ENCODE assay signal across 16 cellular contexts in genomic region chr12:122518908-122519307, GRCh38. TPM values are rescaled to one million over a fixed set of nuclear protein-coding genes. Genes with fewer than 3 reads are reported as not detected.
DNase-seq lines count a peak whose midpoint lies in the region; ATAC-seq and TF ChIP-seq lines count a peak whose summit lies in the region.
"Had no signal": no experiment of that assay in that cellular context is flagged by ENCODE, and none has a peak within 500 bp of the region (broad histone marks: within the 10 kb centered on the region; RNA-seq: fewer than 3 reads in every experiment).

No MANE protein-coding gene starts in this region.

- H3K9me3 ChIP-seq in IMR-90 (ENCODE audit: control insufficient read depth, insufficient read depth, low read length) (0 out of 2 replicates have a peak, but pooled peaks cover 2% of the 10 kb centered on the region), A673 (ENCODE audit: low read depth, low read length, poor library complexity, severe bottlenecking) (no peaks in the 10 kb centered on the region)
- H3K9me3 ChIP-seq: BLaER1, heart left ventricle, left ventricle myocardium inferior, vagina had no signal

- H3K23ac ChIP-seq in IMR-90 (ENCODE audit: low read depth, low read length): peak overlapping the region; percentile 26; the same call in 1 of the 2 replicates

- H3K18ac ChIP-seq in IMR-90 (ENCODE audit: low read depth, low read length): peak overlapping the region; percentile 46; the same call in 1 of the 2 replicates

- intact Hi-C loops in Calu3 (cut with micrococcal nuclease; ENCODE audit: unreplicated experiment): no loop called here
- intact Hi-C loops in IMR-90 (cut with micrococcal nuclease): no loop called here
- intact Hi-C loops in A673 (cut with micrococcal nuclease; ENCODE audit: unreplicated experiment): loop anchor here (2.0 kb wide), 1 partner anchor 16 kb away; no protein-coding TSS in a partner anchor

- H2BK120ac ChIP-seq in IMR-90 (ENCODE audit: low read depth, low read length): no peak overlapping the region

- H3K4me1 ChIP-seq in IMR-90 (ENCODE audit: control insufficient read depth, insufficient read depth, low read length) (peaks cover 10% of the 10 kb centered on the region), A673 (ENCODE audit: insufficient read depth, low read length, poor library complexity, severe bottlenecking) (peaks cover 17% of the 10 kb centered on the region)

- H4K20me1 ChIP-seq in IMR-90 (ENCODE audit: insufficient read depth, low read length): peaks cover 83% of the 10 kb centered on the region

- no peak overlapping the region for H2BK15ac ChIP-seq in IMR-90 (ENCODE audit: low read depth, low read length)

- H3K27me3 ChIP-seq in IMR-90 (ENCODE audit: control insufficient read depth, insufficient read depth, low read length) (no peaks in the 10 kb centered on the region), A673 (replicated peaks; ENCODE audit: insufficient read depth, low read depth, low read length, poor library complexity) (no peaks in the 10 kb centered on the region)
- H3K27me3 ChIP-seq: BLaER1, heart left ventricle, vagina had no signal

- no peak overlapping the region for H2AK5ac ChIP-seq in IMR-90 (ENCODE audit: low read depth, low read length)

- no peaks in the 10 kb centered on the region for H3K27me3 Mint-ChIP-seq in Calu3 (ENCODE audit: unreplicated experiment)
- no peaks in the 10 kb centered on the region for H3K27me3 Mint-ChIP-seq in naive thymus-derived CD8-positive, alpha-beta T cell

- H3K9me3 Mint-ChIP-seq in Calu3 (ENCODE audit: low read depth, unreplicated experiment): no peaks in the 10 kb centered on the region
- no peaks in the 10 kb centered on the region for H3K9me3 Mint-ChIP-seq in naive thymus-derived CD8-positive, alpha-beta T cell

- CTCF ChIA-PET in Calu3 (lab: Charles Lee): no interaction called here
- CTCF ChIA-PET in IMR-90 (lab: Yijun Ruan, JAX): no interaction called here
- CTCF ChIA-PET in A673 (lab: Charles Lee): no interaction called here

- dilution Hi-C loops in IMR-90 (cut with HindIII; ENCODE audit: low sequenced_read_pairs, unreplicated experiment): no loop called here

- no peak overlapping the region for H3K56ac ChIP-seq in IMR-90 (ENCODE audit: extremely low read depth, insufficient read depth, low read length)

- no peak overlapping the region for H4K8ac ChIP-seq in IMR-90 (ENCODE audit: low read depth in 2 of 2, low read length in 2 of 2)

- DNase-seq in Calu3 (no peak), IMR-90 (peak; percentile 33), amniotic epithelial cell (ENCODE audit: low read depth) (peak; percentile 25), DMS53 (lab: John Stamatoyannopoulos, UW) (no peak), A673 (ENCODE audit: low spot score) (no peak), UCSD-AML1 (lab: John Stamatoyannopoulos, UW; ENCODE audit: unreplicated experiment) (no peak)
- DNase-seq in naive thymus-derived CD8-positive, alpha-beta T cell: no peak
- DNase-seq: effector CD8-positive, alpha-beta T cell; heart left ventricle; left ventricle myocardium inferior; NCI-H69; occipital lobe; Right ventricle myocardium superior; stimulated activated CD4-positive, alpha-beta T cell treated with anti-CD3 and anti-CD28 coated beads, Interleukin-2, amount 100 ng/mL, for 24 hours had no signal

- no peak overlapping the region for H4K91ac ChIP-seq in IMR-90 (ENCODE audit: insufficient read depth, low read depth, low read length)

- peaks cover 27% of the 10 kb centered on the region for H3K4me1 Mint-ChIP-seq in Calu3 (ENCODE audit: low read depth, unreplicated experiment)
- H3K4me1 Mint-ChIP-seq in naive thymus-derived CD8-positive, alpha-beta T cell: peaks cover 16 to 50% (median 45%) of the 10 kb centered on the region in 4 donors

- POLR2A ChIA-PET in IMR-90 (lab: Charles Lee; ENCODE audit: unreplicated experiment): no interaction called here
- POLR2A ChIA-PET in naive thymus-derived CD8-positive, alpha-beta T cell (lab: Charles Lee): no interaction called here
- POLR2A ChIA-PET in A673 (lab: Charles Lee; ENCODE audit: low non-redundant PET): interaction anchor here (0.6 kb wide), 2 partner anchors 11 to 324 kb away, joined by 3 to 4 read pairs; no protein-coding TSS in a partner anchor

- H3K4me3 ChIP-seq in IMR-90 (ENCODE audit: insufficient read depth, low read depth, low read length) (no peak overlapping the region), A673 (ENCODE audit: low read depth, low read length, poor library complexity, severe bottlenecking) (no peak overlapping the region)
- H3K4me3 ChIP-seq: BLaER1, heart left ventricle, left ventricle myocardium inferior, vagina had no signal

- BruUV-seq in Calu3 (replicated peaks; lab: Mats Ljungman, UMichigan) (no TSS peak), IMR-90 (replicated peaks; lab: Mats Ljungman, UMichigan) (no TSS peak), A673 (replicated peaks; lab: Mats Ljungman, UMichigan) (no TSS peak)

- no peak for ATAC-seq in IMR-90 (ENCODE audit: low read depth)
- ATAC-seq in naive thymus-derived CD8-positive, alpha-beta T cell: no peak
- ATAC-seq: heart left ventricle had no signal

- H3K14ac ChIP-seq in IMR-90 (replicated peaks; ENCODE audit: low read depth, low read length): no peak overlapping the region

- H3K9ac ChIP-seq in IMR-90 (ENCODE audit: low read depth, low read length): no peak overlapping the region
- H3K9ac ChIP-seq: BLaER1 had no signal

- no peak overlapping the region for H3K4ac ChIP-seq in IMR-90 (ENCODE audit: low read depth, low read length)

- no peak overlapping the region for H2AFZ ChIP-seq in IMR-90 (replicated peaks; ENCODE audit: low read length, poor library complexity)

- WGBS in IMR-90 (ENCODE audit: extremely low coverage in 2 of 2, insufficient read length in 1 of 2), 2 experiments: no CpG with 5 or more reads among the region's 1 CpG

- peak overlapping the region; percentile 87 for H2BK5ac ChIP-seq in IMR-90 (ENCODE audit: low read depth, low read length, poor library complexity, severe bottlenecking)

- H3K27ac ChIP-seq in IMR-90 (ENCODE audit: insufficient read depth, low read length): peak overlapping the region; percentile 16; the same call in 1 of the 2 replicates
- no peak overlapping the region for H3K27ac ChIP-seq in A673 (ENCODE audit: low read depth, low read length, poor library complexity, severe bottlenecking)
- H3K27ac ChIP-seq: BLaER1, heart left ventricle, left ventricle myocardium inferior, vagina had no signal

- no peak overlapping the region for H3K4me2 ChIP-seq in IMR-90 (ENCODE audit: low read depth, low read length)
- H3K4me2 ChIP-seq: BLaER1 had no signal

- peak overlapping the region; percentile 50 for H3K27ac Mint-ChIP-seq in Calu3 (ENCODE audit: unreplicated experiment)
- peak overlapping the region in 6 of 10 donors; percentile 5 to 54 (median 18) for H3K27ac Mint-ChIP-seq in naive thymus-derived CD8-positive, alpha-beta T cell

- H3K36me3 ChIP-seq in IMR-90 (ENCODE audit: control insufficient read depth, insufficient read depth, low read length) (peaks cover 56% of the 10 kb centered on the region), A673 (ENCODE audit: insufficient read depth, low read length, poor library complexity, severe bottlenecking) (peaks cover 97% of the 10 kb centered on the region)

- H3K4me3 Mint-ChIP-seq in Calu3 (ENCODE audit: low read depth, unreplicated experiment): no peak overlapping the region
- H3K4me3 Mint-ChIP-seq in naive thymus-derived CD8-positive, alpha-beta T cell: no peak overlapping the region

- TF ChIP-seq POLR2A in IMR-90 (IDR thresholded peaks at IDR 0.05; ENCODE audit: low read depth, low read length): no peak

- no peak overlapping the region for H2AK9ac ChIP-seq in IMR-90 (replicated peaks; ENCODE audit: low read depth, low read length, poor library complexity)

- no peak overlapping the region for H2BK20ac ChIP-seq in IMR-90 (ENCODE audit: low read depth, low read length)

- peaks cover 5% of the 10 kb centered on the region for H3K9me1 ChIP-seq in IMR-90 (ENCODE audit: insufficient read depth, low read length)

- peaks cover 92% of the 10 kb centered on the region for H3K36me3 Mint-ChIP-seq in Calu3 (ENCODE audit: insufficient read depth, unreplicated experiment)
- H3K36me3 Mint-ChIP-seq in naive thymus-derived CD8-positive, alpha-beta T cell: peaks cover 10 to 91% (median 33%) of the 10 kb centered on the region in 3 donors

- TF ChIP-seq RAD21 in IMR-90 (IDR thresholded peaks at IDR 0.05; ENCODE audit: low read length): no peak

- H4K5ac ChIP-seq in IMR-90 (ENCODE audit: low read depth, low read length): no peak overlapping the region; the same call in 1 of the 2 replicates

- no peak for TF ChIP-seq CTCF in Calu3 (IDR thresholded peaks at IDR 0.05; ENCODE audit: unreplicated experiment)
- no peak for TF ChIP-seq CTCF in IMR-90 (conservative IDR thresholded peaks at IDR 0.05; ENCODE audit: low read depth, low read length)
- TF ChIP-seq CTCF in A673 (conservative IDR thresholded peaks at IDR 0.05; ENCODE audit: low read depth, low read length): no peak

- H3K79me1 ChIP-seq in IMR-90 (ENCODE audit: low read depth in 1 of 2, low read length in 2 of 2): peaks cover 20 to 54% of the 10 kb centered on the region in 2 experiments

- in situ Hi-C loops in IMR-90 (cut with MboI; ENCODE audit: low sequenced_read_pairs): no loop called here

TF ChIP-seq in IMR-90, 13 proteins besides CTCF, POLR2A, EP300 and RAD21 (continues in another document):
- TF ChIP-seq CEBPB (IDR thresholded peaks at IDR 0.05; ENCODE audit: low read depth, low read length): peak; percentile 84

RNA-seq across cellular contexts. Expression of gene RSRC2, which starts 7.8 kb away (rescaled TPM):
- total RNA-seq in Calu3 (2022): 84.0 and 86.9 TPM in 2 replicates
- 18.6 and 41.7 TPM in 2 replicates for total RNA-seq in IMR-90 (2012; rRNA removed)
- polyA plus RNA-seq in IMR-90 (2012; rRNA removed): 31.5 and 32.1 TPM in 2 replicates
- 3.0 and 4.6 TPM in 2 replicates for polyA plus RNA-seq in IMR-90 (2012; cell fraction: cytosol; rRNA removed)
- 13.0 and 103 TPM in 2 replicates for polyA plus RNA-seq in IMR-90 (2012; cell fraction: nucleus; rRNA removed; ENCODE audit: low replicate concordance)
- 100 to 1,000 TPM; 135 to 146 TPM for total RNA-seq in naive thymus-derived CD8-positive, alpha-beta T cell
- 10 to 100 TPM; 18.5 to 47.5 (median 23.6) TPM for polyA plus RNA-seq in naive thymus-derived CD8-positive, alpha-beta T cell
- total RNA-seq in A673 (2021): 106 and 108 TPM in 2 replicates

RNA-seq across cellular contexts. Expression of gene KNTC1, which starts 8.1 kb away (rescaled TPM):
- total RNA-seq in Calu3 (2022): 97.8 and 110 TPM in 2 replicates
- 23.7 and 32.8 TPM in 2 replicates for total RNA-seq in IMR-90 (2012; rRNA removed)
- polyA plus RNA-seq in IMR-90 (2012; rRNA removed): 16.6 and 16.7 TPM in 2 replicates
- 1.7 and 4.0 TPM in 2 replicates for polyA plus RNA-seq in IMR-90 (2012; cell fraction: cytosol; rRNA removed)
- 16.7 and 56.8 TPM in 2 replicates for polyA plus RNA-seq in IMR-90 (2012; cell fraction: nucleus; rRNA removed; ENCODE audit: low replicate concordance)
- 10 to 100 TPM; 30.9 to 35.4 TPM for total RNA-seq in naive thymus-derived CD8-positive, alpha-beta T cell
- polyA plus RNA-seq in naive thymus-derived CD8-positive, alpha-beta T cell: 1 to 10 TPM; 1.4 to 3.6 (median 2.0) TPM
- total RNA-seq in A673 (2021): 111 and 118 TPM in 2 replicates

RNA-seq across cellular contexts. Expression of gene ZCCHC8, which starts 18.2 kb away (rescaled TPM):
- 46.6 and 46.8 TPM in 2 replicates for total RNA-seq in Calu3 (2022)
- total RNA-seq in IMR-90 (2012; rRNA removed): 9.5 and 11.4 TPM in 2 replicates
- 10.9 and 12.7 TPM in 2 replicates for polyA plus RNA-seq in IMR-90 (2012; rRNA removed)
- 2.8 and 3.9 TPM in 2 replicates for polyA plus RNA-seq in IMR-90 (2012; cell fraction: cytosol; rRNA removed)
- polyA plus RNA-seq in IMR-90 (2012; cell fraction: nucleus; rRNA removed; ENCODE audit: low replicate concordance): 13.3 and 42.0 TPM in 2 replicates
- 10 to 100 TPM; 42.9 to 43.3 TPM for total RNA-seq in naive thymus-derived CD8-positive, alpha-beta T cell
- polyA plus RNA-seq in naive thymus-derived CD8-positive, alpha-beta T cell: 10 to 100 TPM in 1 of 3 donors, 1 to 10 TPM in 2; 5.4 to 14.1 (median 8.1) TPM
- 40.4 and 41.1 TPM in 2 replicates for total RNA-seq in A673 (2021)

Comparison
In these comparisons a context has a peak if more than half of its experiments do, and no peak if none do; other contexts are left out.
1. DNase-seq: peak in IMR-90 (single experiment) and amniotic epithelial cell (single experiment); none in Calu3 (single experiment), naive thymus-derived CD8-positive, alpha-beta T cell (0 of 10), DMS53 (single experiment), A673 (single experiment) and UCSD-AML1 (single experiment).